Comparison of ENCODE assay signal across 27 cellular contexts in the genomic region with DNA sequence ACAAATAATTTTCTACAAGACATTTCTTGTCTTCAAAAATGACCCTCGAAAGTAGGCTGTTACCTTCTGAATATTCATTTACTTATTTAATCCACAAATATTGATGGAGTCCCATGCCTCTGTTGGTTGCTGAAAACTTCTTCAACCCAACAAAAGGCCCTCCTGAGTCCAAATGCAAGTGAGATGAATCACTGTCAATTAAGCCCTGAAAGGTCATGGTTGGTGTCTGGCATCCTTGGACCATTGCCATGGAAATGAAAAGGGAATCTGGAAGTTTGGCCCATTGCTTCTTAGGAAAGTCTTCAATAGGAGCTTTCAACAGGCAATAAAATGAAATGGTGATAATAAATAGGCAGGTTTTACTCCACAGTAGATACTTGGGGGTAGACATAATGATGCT.
DNase-seq lines count a peak whose midpoint lies in the region; ATAC-seq, FAIRE-seq and TF ChIP-seq lines count a peak whose summit lies in the region.
"Had no signal": no experiment of that assay in that cellular context is flagged by ENCODE, and none has a peak within 500 bp of the region (broad histone marks: within the 10 kb centered on the region; RNA-seq: fewer than 3 reads in every experiment).

No MANE protein-coding gene starts in this region.

- peaks cover 25% of the 10 kb centered on the region for H3K4me1 ChIP-seq in mammary epithelial cell (ENCODE audit: insufficient read depth, low read length)
- H3K4me1 ChIP-seq: sigmoid colon, upper lobe of left lung had no signal

- no TSS peak for BruUV-seq in MCF 10A (replicated peaks; lab: Mats Ljungman, UMichigan)
- BruUV-seq in mammary epithelial cell (replicated peaks; lab: Mats Ljungman, UMichigan), result no TSS peak

- dilution Hi-C loops in mammary epithelial cell (cut with HindIII; ENCODE audit: low sequenced_read_pairs), result no loop called here

- no peak overlapping the region for H3K27ac ChIP-seq in mammary epithelial cell (ENCODE audit: insufficient read depth, low read depth, low read length)
- H3K27ac ChIP-seq: C4-2B, HL-60, sigmoid colon, upper lobe of left lung had no signal

- 94% methylated on average over 1 of the region's 1 CpG for WGBS in mammary epithelial cell (ENCODE audit: low coverage, missing lambda C conversion rate)

- intact Hi-C loops in MCF 10A (cut with micrococcal nuclease) (no loop called here), mammary epithelial cell (cut with micrococcal nuclease) (loop anchor here (10.0 kb wide), 1 partner anchor 99 kb away; no protein-coding TSS in a partner anchor)

- FAIRE-seq in RCC 7860 (lab: Jason Lieb, UNC) (peak; percentile 65), urothelium cell line (lab: Jason Lieb, UNC) (no peak), GM12892 (lab: Jason Lieb, UNC) (no peak)
- FAIRE-seq: A204.1, colon had no signal

- H3K4me1 Mint-ChIP-seq in MCF 10A (ENCODE audit: insufficient read depth, unreplicated experiment), result peaks cover 24% of the 10 kb centered on the region
- H3K4me1 Mint-ChIP-seq: activated CD4-positive, alpha-beta memory T cell treated with anti-CD3 and anti-CD28 coated beads, Interleukin-2, amount 10 ng/mL, durations not matched to agents 7 days and 5 days had no signal

- H3K27me3 ChIP-seq in mammary epithelial cell (ENCODE audit: insufficient read depth, low read length), result no peaks in the 10 kb centered on the region
- H3K27me3 ChIP-seq: sigmoid colon, upper lobe of left lung had no signal

- H3K4me3 Mint-ChIP-seq in MCF 10A (ENCODE audit: unreplicated experiment), result no peak overlapping the region
- H3K4me3 Mint-ChIP-seq: activated CD4-positive, alpha-beta memory T cell treated with anti-CD3 and anti-CD28 coated beads, Interleukin-2, amount 10 ng/mL, durations not matched to agents 7 days and 5 days; endodermal cell; neural crest cell had no signal

- no peaks in the 10 kb centered on the region for H3K9me3 Mint-ChIP-seq in MCF 10A (ENCODE audit: unreplicated experiment)
- H3K9me3 Mint-ChIP-seq: activated CD4-positive, alpha-beta memory T cell treated with anti-CD3 and anti-CD28 coated beads, Interleukin-2, amount 10 ng/mL, durations not matched to agents 7 days and 5 days; endodermal cell; neural crest cell had no signal

- CTCF ChIA-PET in MCF 10A (lab: Yijun Ruan, JAX), result interaction anchor here (1.1 kb wide), 1 partner anchor 12 kb away, joined by 5 read pairs; no protein-coding TSS in a partner anchor
- CTCF ChIA-PET in mammary epithelial cell (lab: Charles Lee; ENCODE audit: low non-redundant PET), result no interaction called here

- no peak overlapping the region for H3K9ac ChIP-seq in mammary epithelial cell (ENCODE audit: insufficient read depth, low read length)

- no peaks in the 10 kb centered on the region for H3K36me3 ChIP-seq in mammary epithelial cell (ENCODE audit: insufficient read depth, low read length)
- H3K36me3 ChIP-seq: sigmoid colon, upper lobe of left lung had no signal

- DNase-seq in MCF 10A (ENCODE audit: unreplicated experiment) (peak; percentile 58), mammary epithelial cell (no peak), RCC 7860 (ENCODE audit: low spot score) (peak; percentile 54), fibroblast of mammary gland (ENCODE audit: low read depth) (peak; percentile 19), urothelium cell line (ENCODE audit: low spot score) (peak; percentile 72), GM12892 (ENCODE audit: insufficient read length) (no peak)
- DNase-seq: activated CD4-positive, alpha-beta memory T cell treated with anti-CD3 and anti-CD28 coated beads, Interleukin-2, amount 10 ng/mL, durations not matched to agents 7 days and 5 days; activated CD4-positive, CD25-positive, alpha-beta regulatory T cell; activated effector memory CD4-positive, alpha-beta T cell treated with anti-CD3 and anti-CD28 coated beads, Interleukin-2, amount 50 U/mL, for 16 hours; endodermal cell; GDM1; hippocampal formation; mucosa of descending colon; NCI-H1694; NCI-H2171 treated with DMSO at 0.1 percent for 48 hours; NCI-H748 treated with DMSO at 0.1 percent for 48 hours; sigmoid colon; SW 1271; upper lobe of left lung had no signal

- POLR2A ChIA-PET in MCF 10A (lab: Yijun Ruan, JAX), result no interaction called here

- TF ChIP-seq POLR2A in GM12892 (IDR thresholded peaks at IDR 0.05; ENCODE audit: low read depth, low read length), result no peak

- no peak overlapping the region for H3K4me2 ChIP-seq in mammary epithelial cell (ENCODE audit: insufficient read depth, low read depth, low read length)

- H2AFZ ChIP-seq in mammary epithelial cell (ENCODE audit: low read depth, low read length), result no peak overlapping the region

- no peaks in the 10 kb centered on the region for H3K36me3 Mint-ChIP-seq in MCF 10A (ENCODE audit: insufficient read depth, unreplicated experiment)

- H3K4me3 ChIP-seq in mammary epithelial cell (replicated peaks in 1 of 3; ENCODE audit: insufficient read depth in 1 of 3, low read depth in 2 of 3, low read length in 3 of 3) (no peak overlapping the region), fibroblast of mammary gland (ENCODE audit: control insufficient read depth, low read depth, low read length) (no peak overlapping the region)
- H3K4me3 ChIP-seq: mucosa of descending colon, sigmoid colon, upper lobe of left lung had no signal

- no peak for TF ChIP-seq CTCF in MCF 10A (IDR thresholded peaks at IDR 0.05; ENCODE audit: unreplicated experiment)
- no peak for TF ChIP-seq CTCF in mammary epithelial cell (conservative IDR thresholded peaks at IDR 0.05 in 1 of 2, IDR thresholded peaks at IDR 0.05 in 1 of 2; ENCODE audit: extremely low read depth in 1 of 2, insufficient read depth in 1 of 2, low read depth in 1 of 2, low read length in 2 of 2)
- no peak for TF ChIP-seq CTCF in fibroblast of mammary gland (conservative IDR thresholded peaks at IDR 0.05; ENCODE audit: control insufficient read depth, insufficient read depth, low read depth, low read length)

- H3K27me3 Mint-ChIP-seq in MCF 10A (ENCODE audit: insufficient read depth, unreplicated experiment), result no peaks in the 10 kb centered on the region

- H3K79me2 ChIP-seq in mammary epithelial cell (ENCODE audit: insufficient read depth, low read length), result no peaks in the 10 kb centered on the region

- H4K20me1 ChIP-seq in mammary epithelial cell (ENCODE audit: insufficient read depth, low read length), result no peaks in the 10 kb centered on the region

- no peaks in the 10 kb centered on the region for H3K9me3 ChIP-seq in mammary epithelial cell (replicated peaks; ENCODE audit: insufficient read depth, low read length)
- H3K9me3 ChIP-seq: mucosa of descending colon, sigmoid colon, upper lobe of left lung had no signal

- ATAC-seq in HG03565 (IDR thresholded peaks at IDR 0.05; ENCODE audit: unreplicated experiment), result no peak
- no peak for ATAC-seq in GM19395 (IDR thresholded peaks at IDR 0.05; ENCODE audit: unreplicated experiment)
- ATAC-seq: mucosa of descending colon, Right ventricle myocardium inferior had no signal

- in situ Hi-C loops in mammary epithelial cell (cut with MboI; ENCODE audit: low sequenced_read_pairs in 2 of 2), result no loop called here

- peak overlapping the region; percentile 63 for H3K27ac Mint-ChIP-seq in MCF 10A (ENCODE audit: low read depth, unreplicated experiment)
- H3K27ac Mint-ChIP-seq: activated CD4-positive, alpha-beta memory T cell treated with anti-CD3 and anti-CD28 coated beads, Interleukin-2, amount 10 ng/mL, durations not matched to agents 7 days and 5 days; endodermal cell had no signal

Comparison
In these comparisons a context has a peak if more than half of its experiments do, and no peak if none do; other contexts are left out.
1. DNase-seq: peak in MCF 10A (single experiment), RCC 7860 (single experiment), fibroblast of mammary gland (single experiment) and urothelium cell line (single experiment); none in mammary epithelial cell (single experiment) and GM12892 (single experiment).